1 cellular context compared by ENCODE assay signal in genomic region chr1:172531846-172532699, GRCh38.
TF ChIP-seq lines count a peak whose summit lies in the region.

No MANE protein-coding gene starts in this region.

TF ChIP-seq in K562, 482 proteins besides CTCF, POLR2A, EP300 and RAD21 (continued from another document):
- TF ChIP-seq TCF15 (CRISPR knock-in tag; IDR thresholded peaks at IDR 0.05) (no peak), MCM5 (IDR thresholded peaks at IDR 0.05; ENCODE audit: low read depth) (no peak), MTA3 (IDR thresholded peaks at IDR 0.05; ENCODE audit: borderline replicate concordance) (peak; percentile 65; the same call in 1 of the 2 replicates), RBM22 (IDR thresholded peaks at IDR 0.05; ENCODE audit: low read depth, low read length, poor library complexity, severe bottlenecking) (no peak), ZFX (CRISPR knock-in tag; IDR thresholded peaks at IDR 0.05) (peak; percentile 91), POLR3G (IDR thresholded peaks at IDR 0.05; ENCODE audit: extremely low read depth, insufficient read length, insufficient replicate concordance) (no peak)
- TF ChIP-seq, protein P1, sequence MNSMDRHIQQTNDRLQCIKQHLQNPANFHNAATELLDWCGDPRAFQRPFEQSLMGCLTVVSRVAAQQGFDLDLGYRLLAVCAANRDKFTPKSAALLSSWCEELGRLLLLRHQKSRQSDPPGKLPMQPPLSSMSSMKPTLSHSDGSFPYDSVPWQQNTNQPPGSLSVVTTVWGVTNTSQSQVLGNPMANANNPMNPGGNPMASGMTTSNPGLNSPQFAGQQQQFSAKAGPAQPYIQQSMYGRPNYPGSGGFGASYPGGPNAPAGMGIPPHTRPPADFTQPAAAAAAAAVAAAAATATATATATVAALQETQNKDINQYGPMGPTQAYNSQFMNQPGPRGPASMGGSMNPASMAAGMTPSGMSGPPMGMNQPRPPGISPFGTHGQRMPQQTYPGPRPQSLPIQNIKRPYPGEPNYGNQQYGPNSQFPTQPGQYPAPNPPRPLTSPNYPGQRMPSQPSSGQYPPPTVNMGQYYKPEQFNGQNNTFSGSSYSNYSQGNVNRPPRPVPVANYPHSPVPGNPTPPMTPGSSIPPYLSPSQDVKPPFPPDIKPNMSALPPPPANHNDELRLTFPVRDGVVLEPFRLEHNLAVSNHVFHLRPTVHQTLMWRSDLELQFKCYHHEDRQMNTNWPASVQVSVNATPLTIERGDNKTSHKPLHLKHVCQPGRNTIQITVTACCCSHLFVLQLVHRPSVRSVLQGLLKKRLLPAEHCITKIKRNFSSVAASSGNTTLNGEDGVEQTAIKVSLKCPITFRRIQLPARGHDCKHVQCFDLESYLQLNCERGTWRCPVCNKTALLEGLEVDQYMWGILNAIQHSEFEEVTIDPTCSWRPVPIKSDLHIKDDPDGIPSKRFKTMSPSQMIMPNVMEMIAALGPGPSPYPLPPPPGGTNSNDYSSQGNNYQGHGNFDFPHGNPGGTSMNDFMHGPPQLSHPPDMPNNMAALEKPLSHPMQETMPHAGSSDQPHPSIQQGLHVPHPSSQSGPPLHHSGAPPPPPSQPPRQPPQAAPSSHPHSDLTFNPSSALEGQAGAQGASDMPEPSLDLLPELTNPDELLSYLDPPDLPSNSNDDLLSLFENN (IDR thresholded peaks at IDR 0.05; ENCODE audit: low read depth in 2 of 2, low read length in 2 of 2) = peak in 1 of 2 experiments; percentile 68; a peak in 2 of 4 replicates
